In genomic region chr16:9366048-9366969, GRCh38 we compare ENCODE assay signal across 14 cellular contexts.
A peak's percentile ranks its signal among the peaks of the same experiment; 100 is the strongest.
DNase-seq lines count a peak whose midpoint lies in the region; ATAC-seq, FAIRE-seq and TF ChIP-seq lines count a peak whose summit lies in the region.
"Had no signal": no experiment of that assay in that cellular context is flagged by ENCODE, and none has a peak within 500 bp of the region (broad histone marks: within the 10 kb centered on the region; RNA-seq: fewer than 3 reads in every experiment).

No MANE protein-coding gene starts in this region.

- H3K4me1 ChIP-seq in right atrium auricular region: peaks cover 0 to 28% of the 10 kb centered on the region in 2 donors
- H3K4me1 ChIP-seq in gastroesophageal sphincter: peaks cover 5 to 32% (median 6%) of the 10 kb centered on the region in 3 donors
- peaks cover 18 to 24% (median 19%) of the 10 kb centered on the region in 3 donors for H3K4me1 ChIP-seq in pancreas
- H3K4me1 ChIP-seq in vagina: peaks cover 12% of the 10 kb centered on the region

- no peak overlapping the region for H3K4me3 Mint-ChIP-seq in activated T-cell treated with anti-CD3 and anti-CD28 coated beads, Interleukin-2, amount 50 U/mL, for 4 hours

- 95 to 100% methylated on average over 5 to 7 of the region's 8 CpGs for WGBS in gastroesophageal sphincter (ENCODE audit: low coverage in 1 of 2), 2 donors
- 71 to 74% methylated on average over 8 of the region's 8 CpGs for WGBS in pancreas, 2 donors

- peak overlapping the region; percentile 51 to 68 for H3K27ac ChIP-seq in right atrium auricular region
- H3K27ac ChIP-seq in gastroesophageal sphincter: peak overlapping the region in 3 of 4 donors; percentile 27 to 74 (median 70)
- H3K27ac ChIP-seq in pancreas: peak overlapping the region; percentile 5 to 89 (median 70)
- H3K27ac ChIP-seq in vagina: no peak overlapping the region

- peak; percentile 47 for DNase-seq in right atrium auricular region (ENCODE audit: low spot score)
- DNase-seq in Right ventricle myocardium superior: no peak
- peak in 3 of 6 donors; percentile 23 to 48 (median 31) for DNase-seq in pancreas
- peak; percentile 79 to 86 for DNase-seq in vagina (ENCODE audit: extremely low spot score in 2 of 2)
- DNase-seq in hippocampal formation (lab: John Stamatoyannopoulos, UW): no peak
- DNase-seq in NCI-H1417 (lab: John Stamatoyannopoulos, UW): no peak
- no peak for DNase-seq in activated T-cell treated with anti-CD3 and anti-CD28 coated beads, Interleukin-2, amount 50 U/mL, for 4 hours
- DNase-seq: DND-41, HCEC 1CT, NCI-H1092, NCI-H510A treated with DMSO at 0.1 percent for 48 hours had no signal

- peaks cover 3% of the 10 kb centered on the region for H3K27me3 Mint-ChIP-seq in activated T-cell treated with anti-CD3 and anti-CD28 coated beads, Interleukin-2, amount 50 U/mL, for 4 hours (ENCODE audit: low read depth)

- TF ChIP-seq CTCF in right atrium auricular region (IDR thresholded peaks at IDR 0.05) (no peak), gastroesophageal sphincter (IDR thresholded peaks at IDR 0.05) (no peak), pancreas (IDR thresholded peaks at IDR 0.05) (no peak), vagina (IDR thresholded peaks at IDR 0.05) (no peak)

- intact Hi-C loops in Right ventricle myocardium superior (cut with DNase I): no loop called here
- intact Hi-C loops in pancreas (cut with DNase I): no loop called here
- intact Hi-C loops in vagina (cut with DNase I): no loop called here

- FAIRE-seq in pancreas (lab: Jason Lieb, UNC): no peak
- FAIRE-seq: G401.6, K562 had no signal

- no peak for ATAC-seq in Right ventricle myocardium superior (ENCODE audit: poor library complexity)
- no peak for ATAC-seq in gastroesophageal sphincter
- peak in 2 of 4 donors; percentile 8 to 9 for ATAC-seq in pancreas
- no peak for ATAC-seq in activated T-cell treated with anti-CD3 and anti-CD28 coated beads, Interleukin-2, amount 50 U/mL, for 4 hours
- ATAC-seq: K562 had no signal

- no peaks in the 10 kb centered on the region for H3K4me1 Mint-ChIP-seq in activated T-cell treated with anti-CD3 and anti-CD28 coated beads, Interleukin-2, amount 50 U/mL, for 4 hours (ENCODE audit: low read depth)

- H3K36me3 ChIP-seq in right atrium auricular region: no peaks in the 10 kb centered on the region
- H3K36me3 ChIP-seq in gastroesophageal sphincter: no peaks in the 10 kb centered on the region
- H3K36me3 ChIP-seq in pancreas: no peaks in the 10 kb centered on the region
- H3K36me3 ChIP-seq in vagina: no peaks in the 10 kb centered on the region

- no peak overlapping the region for H3K4me3 ChIP-seq in right atrium auricular region
- no peak overlapping the region for H3K4me3 ChIP-seq in gastroesophageal sphincter
- H3K4me3 ChIP-seq in pancreas: no peak overlapping the region
- H3K4me3 ChIP-seq in vagina: no peak overlapping the region
- H3K4me3 ChIP-seq: K562 had no signal

- TF ChIP-seq POLR2A in gastroesophageal sphincter (IDR thresholded peaks at IDR 0.05) (no peak), vagina (IDR thresholded peaks at IDR 0.05) (no peak)

- H3K9me3 Mint-ChIP-seq in activated T-cell treated with anti-CD3 and anti-CD28 coated beads, Interleukin-2, amount 50 U/mL, for 4 hours: peaks cover 4% of the 10 kb centered on the region

- H3K27me3 ChIP-seq in right atrium auricular region (no peaks in the 10 kb centered on the region), gastroesophageal sphincter (no peaks in the 10 kb centered on the region), pancreas (no peaks in the 10 kb centered on the region), vagina (no peaks in the 10 kb centered on the region)

- TF ChIP-seq EP300 in gastroesophageal sphincter (IDR thresholded peaks at IDR 0.05): no peak

- H3K9me3 ChIP-seq in right atrium auricular region (no peaks in the 10 kb centered on the region), gastroesophageal sphincter (peaks cover 0 to under 1% (median 0%) of the 10 kb centered on the region in 3 donors), pancreas (no peaks in the 10 kb centered on the region), vagina (no peaks in the 10 kb centered on the region)

- no peaks in the 10 kb centered on the region for H3K36me3 Mint-ChIP-seq in activated T-cell treated with anti-CD3 and anti-CD28 coated beads, Interleukin-2, amount 50 U/mL, for 4 hours (ENCODE audit: insufficient read depth)

Comparison
In these comparisons a context has a peak if more than half of its experiments do, and no peak if none do; other contexts are left out.
1. DNase-seq: peak in right atrium auricular region (single experiment) and vagina (2 of 2); none in Right ventricle myocardium superior (single experiment), hippocampal formation (0 of 2), NCI-H1417 (0 of 3) and activated T-cell treated with anti-CD3 and anti-CD28 coated beads, Interleukin-2, amount 50 U/mL, for 4 hours (single experiment).